ENCODE assay signal across 8 cellular contexts in genomic region chr11:68312780-68313573, GRCh38. TPM values are rescaled to one million over a fixed set of nuclear protein-coding genes. Genes with fewer than 3 reads are reported as not detected.
DNase-seq lines count a peak whose midpoint lies in the region; ATAC-seq and TF ChIP-seq lines count a peak whose summit lies in the region.

No MANE protein-coding gene starts in this region.

- TF ChIP-seq CTCF in Panc1 (IDR thresholded peaks at IDR 0.05) (no peak), mucosa of descending colon (IDR thresholded peaks at IDR 0.05) (no peak)

- intact Hi-C loops in Panc1 (cut with micrococcal nuclease; ENCODE audit: unreplicated experiment), result no loop called here
- intact Hi-C loops in mucosa of descending colon (cut with DNase I, micrococcal nuclease), result loop anchor here in 1 of 2 donors (10.0 kb wide), 1 partner anchor 72 kb away; no protein-coding TSS in a partner anchor
- intact Hi-C loops in posterior vena cava (cut with DNase I), result loop anchor here in 1 of 2 donors (5.0 kb wide), 1 partner anchor 69 kb away; no protein-coding TSS in a partner anchor

- H3K27me3 ChIP-seq in Panc1 (ENCODE audit: control insufficient read depth, insufficient read depth, low read length), result no peaks in the 10 kb centered on the region
- no peaks in the 10 kb centered on the region for H3K27me3 ChIP-seq in duodenal mucosa (ENCODE audit: control insufficient read depth in 1 of 2, insufficient read depth in 2 of 2, low read length in 2 of 2)

- H3K36me3 ChIP-seq in Panc1 (ENCODE audit: control insufficient read depth, insufficient read depth, low read length) (no peaks in the 10 kb centered on the region), duodenal mucosa (ENCODE audit: control insufficient read depth in 1 of 2, insufficient read depth in 2 of 2, low read length in 2 of 2) (no peaks in the 10 kb centered on the region), mucosa of descending colon (ENCODE audit: low read depth) (no peaks in the 10 kb centered on the region)

- H3K9me3 ChIP-seq in Panc1 (ENCODE audit: control insufficient read depth, insufficient read depth, low read depth, low read length), result no peaks in the 10 kb centered on the region
- no peaks in the 10 kb centered on the region for H3K9me3 ChIP-seq in duodenal mucosa (ENCODE audit: control insufficient read depth in 1 of 2, low read length in 2 of 2)
- no peaks in the 10 kb centered on the region for H3K9me3 ChIP-seq in mucosa of descending colon

- peak overlapping the region; percentile 81 to 84 for H3K9ac ChIP-seq in duodenal mucosa (ENCODE audit: low read depth in 1 of 2, low read length in 2 of 2)

- CTCF ChIA-PET in Panc1 (lab: Charles Lee), result interaction anchor here (0.5 to 1.5 kb wide), 4 partner anchors 13 to 601 kb away, joined by 3 to 4 read pairs (median 4); no protein-coding TSS in a partner anchor

- H3K4me1 ChIP-seq in Panc1 (ENCODE audit: control insufficient read depth, insufficient read depth, low read length) (peaks cover 50% of the 10 kb centered on the region), duodenal mucosa (ENCODE audit: control insufficient read depth in 1 of 2, insufficient read depth in 2 of 2, low read length in 2 of 2) (peaks cover 15 to 40% of the 10 kb centered on the region in 2 donors), mucosa of descending colon (ENCODE audit: low read depth) (peaks cover 43% of the 10 kb centered on the region)

- peak; percentile 49 for DNase-seq in DMS 273 (lab: John Stamatoyannopoulos, UW; ENCODE audit: unreplicated experiment)
- DNase-seq in DMS 273 treated with DMSO at 0.1 percent for 48 hours (lab: John Stamatoyannopoulos, UW), result no peak
- no peak for DNase-seq in Panc1 (ENCODE audit: low read depth, low spot score)
- peak; percentile 46 to 64 (median 58) for DNase-seq in mucosa of descending colon
- DNase-seq in posterior vena cava (ENCODE audit: low spot score), result no peak

- in situ Hi-C loops in Panc1 (cut with HindIII; ENCODE audit: low pct_unique_long_range_greater_than_20kb, low sequenced_read_pairs), result no loop called here

- POLR2A ChIA-PET in Panc1 (lab: Charles Lee), result no interaction called here

- BruUV-seq in Panc1 (replicated peaks; lab: Mats Ljungman, UMichigan), result no TSS peak

- no peak for ATAC-seq in Panc1
- ATAC-seq in mucosa of descending colon, result peak; percentile 39
- ATAC-seq in GM18517 (IDR thresholded peaks at IDR 0.05; ENCODE audit: unreplicated experiment), result no peak
- no peak for ATAC-seq in GM19328 (IDR thresholded peaks at IDR 0.05; ENCODE audit: unreplicated experiment)

- H3K4me3 ChIP-seq in Panc1 (ENCODE audit: low read depth in 2 of 2, low read length in 2 of 2) (peak overlapping the region; percentile 73 to 75), duodenal mucosa (ENCODE audit: low read depth in 1 of 2, low read length in 2 of 2) (peak overlapping the region; percentile 85), mucosa of descending colon (peak overlapping the region; percentile 42)

- H3K27ac ChIP-seq in Panc1 (ENCODE audit: low read length), result peak overlapping the region; percentile 99
- H3K27ac ChIP-seq in duodenal mucosa (ENCODE audit: low read depth, low read length), result peak overlapping the region; percentile 70

RNA-seq across cellular contexts. Expression of gene LRP5, which starts 0.6 kb away (rescaled TPM):
- 171 TPM for total RNA-seq in Panc1 (2021; ENCODE audit: unreplicated experiment)
- polyA plus RNA-seq in Panc1 (2012; ENCODE audit: insufficient read length), result 357 TPM
- total RNA-seq in mucosa of descending colon, result 100 to 1,000 TPM in 2 of 3 donors, 10 to 100 TPM in 1; 83.7 to 113 (median 103) TPM
- 10 to 100 TPM; 46.2 to 48.5 TPM for total RNA-seq in posterior vena cava

RNA-seq across cellular contexts. Expression of gene C11orf24, which starts 41.2 kb away (rescaled TPM):
- 53.1 TPM for total RNA-seq in Panc1 (2021; ENCODE audit: unreplicated experiment)
- 48.1 TPM for polyA plus RNA-seq in Panc1 (2012; ENCODE audit: insufficient read length)
- 10 to 100 TPM; 51.8 to 83.2 (median 53.2) TPM for total RNA-seq in mucosa of descending colon
- 10 to 100 TPM; 67.2 to 74.9 TPM for total RNA-seq in posterior vena cava

Comparison
In these comparisons a context has a peak if more than half of its experiments do, and no peak if none do; other contexts are left out.
1. DNase-seq: peak in DMS 273 (single experiment) and mucosa of descending colon (3 of 3); none in DMS 273 treated with DMSO at 0.1 percent for 48 hours (single experiment), Panc1 (single experiment) and posterior vena cava (single experiment).
2. Peak in every context shown above with its lines, with median percentiles within 50 percentile points of each other: H3K4me3 ChIP-seq.